ENCODE assay signal across 1 cellular context in genomic region chr12:28413455-28414109, GRCh38.
TF ChIP-seq lines count a peak whose summit lies in the region.

No MANE protein-coding gene starts in this region.

TF ChIP-seq in GM23338, 12 proteins besides CTCF, POLR2A, EP300 and RAD21 (continued from another document):
- TF ChIP-seq ZNF462 (CRISPR knock-in tag; IDR thresholded peaks at IDR 0.05), result no peak
- TF ChIP-seq ZNF331 (CRISPR knock-in tag; IDR thresholded peaks at IDR 0.05; ENCODE audit: low read depth), result no peak
